8 cellular contexts compared by ENCODE assay signal in genomic region chr20:25390538-25391528, GRCh38. TPM values are rescaled to one million over a fixed set of nuclear protein-coding genes. Genes with fewer than 3 reads are reported as not detected.
DNase-seq lines count a peak whose midpoint lies in the region; ATAC-seq, FAIRE-seq and TF ChIP-seq lines count a peak whose summit lies in the region.

Gene ABHD12, minus strand, starts transcription at chr20:25390835. Its CDS starts 132 bp downstream, at chr20:25390703.

- DNase-seq in Caco-2: peak; percentile 97 to 98
- peak; percentile 90 for DNase-seq in HTR-8/SVneo (ENCODE audit: insufficient read length, low spot score)
- peak; percentile 96 for DNase-seq in NOMO-1 treated with DMSO at 0.1 percent for 48 hours (lab: John Stamatoyannopoulos, UW; ENCODE audit: unreplicated experiment)
- DNase-seq in activated CD8-positive, alpha-beta memory T cell treated with anti-CD3 and anti-CD28 coated beads for 4 hours (ENCODE audit: low read depth in 2 of 2): peak; percentile 88 to 90
- DNase-seq in effector memory CD8-positive, alpha-beta T cell: peak; percentile 87 to 90 (median 88)
- peak; percentile 74 to 86 for DNase-seq in memory B cell (ENCODE audit: low spot score in 2 of 2)
- DNase-seq in stimulated activated CD8-positive, alpha-beta memory T cell treated with anti-CD3 and anti-CD28 coated beads, Interleukin-12 subunit alpha, Interleukin-12 subunit beta, amount 100 ng/mL, for 1 hour (ENCODE audit: low read depth): peak; percentile 87

- FAIRE-seq in HTR-8/SVneo (lab: Jason Lieb, UNC): peak; percentile 67

- no TSS peak for BruUV-seq in Caco-2 (replicated peaks; lab: Mats Ljungman, UMichigan)

- H3K9me3 ChIP-seq in Caco-2: no peaks in the 10 kb centered on the region

- H3K4me1 ChIP-seq in Caco-2: peaks cover 10% of the 10 kb centered on the region

- H3K27ac Mint-ChIP-seq in Caco-2 (ENCODE audit: unreplicated experiment) (peak within 1 kb of the TSS; percentile 79), memory B cell (peak within 1 kb of the TSS; percentile 69)
- H3K27ac Mint-ChIP-seq in effector memory CD8-positive, alpha-beta T cell: peak within 1 kb of the TSS; percentile 77 to 84

- POLR2A ChIA-PET in Caco-2 (lab: Charles Lee): interaction anchor here (0.6 to 1.0 kb wide), 6 partner anchors 8 to 144 kb away, joined by 6 to 13 read pairs (median 8); partner anchors contain the start of genes GINS1 and PYGB

- CTCF ChIA-PET in Caco-2 (lab: Charles Lee): interaction anchor here (0.6 to 0.7 kb wide), 2 partner anchors 13 to 28 kb away, joined by 4 to 6 read pairs; no protein-coding TSS in a partner anchor

- H3K4me1 Mint-ChIP-seq in Caco-2 (ENCODE audit: low read depth, unreplicated experiment) (peaks cover 6% of the 10 kb centered on the region), memory B cell (peaks cover 8% of the 10 kb centered on the region)
- peaks cover 9 to 10% of the 10 kb centered on the region in 2 donors for H3K4me1 Mint-ChIP-seq in effector memory CD8-positive, alpha-beta T cell (ENCODE audit: low read depth in 2 of 2)

- peak within 1 kb of the TSS; percentile 91 for H3K4me3 Mint-ChIP-seq in Caco-2 (ENCODE audit: unreplicated experiment)
- peak within 1 kb of the TSS; percentile 82 to 83 for H3K4me3 Mint-ChIP-seq in effector memory CD8-positive, alpha-beta T cell
- peak within 1 kb of the TSS; percentile 89 for H3K4me3 Mint-ChIP-seq in memory B cell

- H3K27me3 ChIP-seq in Caco-2 (replicated peaks; ENCODE audit: control insufficient read depth, insufficient read depth, low read length): no peaks in the 10 kb centered on the region

- H3K4me3 ChIP-seq in Caco-2 (ENCODE audit: low read depth, low read length): peak within 1 kb of the TSS; percentile 97

- intact Hi-C loops in Caco-2 (cut with micrococcal nuclease; ENCODE audit: unreplicated experiment): loop anchor here (1.0 to 2.0 kb wide), 5 partner anchors 7 to 80 kb away; partner anchors contain the start of gene GINS1

- H3K27me3 Mint-ChIP-seq in Caco-2 (ENCODE audit: insufficient read depth, unreplicated experiment) (no peaks in the 10 kb centered on the region), memory B cell (no peaks in the 10 kb centered on the region)
- H3K27me3 Mint-ChIP-seq in effector memory CD8-positive, alpha-beta T cell: no peaks in the 10 kb centered on the region

- no peak for TF ChIP-seq CTCF in Caco-2 (IDR thresholded peaks at IDR 0.05; ENCODE audit: insufficient read depth in 1 of 2, low read depth in 1 of 2, low read length in 1 of 2, severe bottlenecking in 1 of 2, unreplicated experiment in 1 of 2)

- H3K36me3 Mint-ChIP-seq in Caco-2 (ENCODE audit: insufficient read depth, unreplicated experiment) (peaks cover 21% of the 10 kb centered on the region), memory B cell (no peaks in the 10 kb centered on the region)
- peaks cover 17% of the 10 kb centered on the region for H3K36me3 Mint-ChIP-seq in effector memory CD8-positive, alpha-beta T cell (ENCODE audit: insufficient read depth)

- peak; percentile 85 for ATAC-seq in GM21381 (IDR thresholded peaks at IDR 0.05; ENCODE audit: unreplicated experiment)
- peak; percentile 90 for ATAC-seq in effector memory CD8-positive, alpha-beta T cell (replicated peaks)
- ATAC-seq in memory B cell (ENCODE audit: low read depth): peak; percentile 91

- H3K36me3 ChIP-seq in Caco-2 (ENCODE audit: control insufficient read depth, insufficient read depth, low read length): no peaks in the 10 kb centered on the region; the same call in 1 of the 2 replicates

- H3K9me3 Mint-ChIP-seq in Caco-2 (ENCODE audit: unreplicated experiment) (no peaks in the 10 kb centered on the region), memory B cell (no peaks in the 10 kb centered on the region)
- H3K9me3 Mint-ChIP-seq in effector memory CD8-positive, alpha-beta T cell: no peaks in the 10 kb centered on the region

RNA-seq across cellular contexts. Expression of gene ABHD12, which starts in this region (rescaled TPM):
- total RNA-seq in Caco-2 (2022): 84.9 and 104 TPM in 2 replicates

Comparison
In these comparisons a context has a peak if more than half of its experiments do, and no peak if none do; other contexts are left out.
1. Peak in every context shown above with its lines: DNase-seq, ATAC-seq and H3K4me3 ChIP-seq.